17 cellular contexts compared by ENCODE assay signal in genomic region chr19:54473983-54474382, GRCh38. TPM values are rescaled to one million over a fixed set of nuclear protein-coding genes. Genes with fewer than 3 reads are reported as not detected.
DNase-seq lines count a peak whose midpoint lies in the region; TF ChIP-seq lines count a peak whose summit lies in the region.
"Had no signal": no experiment of that assay in that cellular context is flagged by ENCODE, and none has a peak within 500 bp of the region (broad histone marks: within the 10 kb centered on the region; RNA-seq: fewer than 3 reads in every experiment).

No MANE protein-coding gene starts in this region.

- peak overlapping the region; percentile 60 for H3K27ac ChIP-seq in duodenal mucosa (ENCODE audit: low read depth, low read length)
- H3K27ac ChIP-seq in mucosa of rectum (ENCODE audit: low read depth in 2 of 2, low read length in 2 of 2), result peak overlapping the region; percentile 89 to 96
- peak overlapping the region; percentile 73 to 96 (median 88) for H3K27ac ChIP-seq in tibial nerve

- peak overlapping the region; percentile 63 to 74 for H3K9ac ChIP-seq in duodenal mucosa (ENCODE audit: low read depth in 1 of 2, low read length in 2 of 2)
- peak overlapping the region; percentile 76 to 87 for H3K9ac ChIP-seq in mucosa of rectum (ENCODE audit: low read depth in 1 of 2, low read length in 2 of 2)

- TF ChIP-seq POLR2A in tibial nerve (IDR thresholded peaks at IDR 0.05), result no peak

- H3K36me3 ChIP-seq in duodenal mucosa (ENCODE audit: control insufficient read depth in 1 of 2, insufficient read depth in 2 of 2, low read length in 2 of 2) (no peaks in the 10 kb centered on the region), mucosa of rectum (ENCODE audit: control insufficient read depth in 2 of 2, insufficient read depth in 2 of 2, low read length in 2 of 2) (peaks cover 0 to 4% of the 10 kb centered on the region in 2 donors), tibial nerve (no peaks in the 10 kb centered on the region)
- H3K36me3 ChIP-seq: brain microvascular endothelial cell had no signal

- TF ChIP-seq EP300 in tibial nerve (IDR thresholded peaks at IDR 0.05), result no peak

- H3K4me3 ChIP-seq in duodenal mucosa (ENCODE audit: low read depth in 1 of 2, low read length in 2 of 2) (peak overlapping the region; percentile 61 to 72), mucosa of rectum (ENCODE audit: low read length in 2 of 2) (peak overlapping the region; percentile 65 to 83), tibial nerve (no peak overlapping the region)

- H3K9me3 ChIP-seq in duodenal mucosa (ENCODE audit: control insufficient read depth in 1 of 2, low read length in 2 of 2), result no peaks in the 10 kb centered on the region
- no peaks in the 10 kb centered on the region for H3K9me3 ChIP-seq in mucosa of rectum (ENCODE audit: control insufficient read depth in 2 of 2, low read length in 2 of 2)
- H3K9me3 ChIP-seq in tibial nerve, result no peaks in the 10 kb centered on the region

- TF ChIP-seq CTCF in tibial nerve (IDR thresholded peaks at IDR 0.05), result no peak

- no peaks in the 10 kb centered on the region for H3K27me3 ChIP-seq in duodenal mucosa (ENCODE audit: control insufficient read depth in 1 of 2, insufficient read depth in 2 of 2, low read length in 2 of 2)
- peaks cover 0 to 5% of the 10 kb centered on the region in 2 donors for H3K27me3 ChIP-seq in mucosa of rectum (ENCODE audit: control insufficient read depth in 2 of 2, insufficient read depth in 2 of 2, low read length in 2 of 2)
- peaks cover 0 to 15% of the 10 kb centered on the region in 2 donors for H3K27me3 ChIP-seq in tibial nerve
- H3K27me3 ChIP-seq: brain microvascular endothelial cell had no signal

- H3K4me1 ChIP-seq in duodenal mucosa (ENCODE audit: control insufficient read depth in 1 of 2, insufficient read depth in 2 of 2, low read length in 2 of 2) (peaks cover 24 to 39% of the 10 kb centered on the region in 2 donors), mucosa of rectum (ENCODE audit: control insufficient read depth in 2 of 2, insufficient read depth in 2 of 2, low read length in 2 of 2) (peaks cover 22 to 28% of the 10 kb centered on the region in 2 donors), tibial nerve (peaks cover 0 to 39% (median 23%) of the 10 kb centered on the region in 4 donors)

- in situ Hi-C loops in ACHN (cut with HindIII; ENCODE audit: low pct_ligation_motif_present, low pct_unique_long_range_greater_than_20kb, low sequenced_read_pairs), result no loop called here

- DNase-seq in NCI-H526 (lab: John Stamatoyannopoulos, UW), result peak; percentile 44 to 75
- no peak for DNase-seq in tibial nerve (ENCODE audit: low spot score in 2 of 2)
- DNase-seq in germinal center (ENCODE audit: low spot score), result no peak
- no peak for DNase-seq in Kasumi-1 (lab: John Stamatoyannopoulos, UW)
- DNase-seq in ACHN, result no peak
- DNase-seq: activated gamma-delta T cell treated with Interleukin-2 at 50 U/mL for 16 hours; brain microvascular endothelial cell; CD4-positive, alpha-beta memory T cell; GDM1; hippocampal formation; NCI-H1092 treated with DMSO at 0.1 percent for 48 hours; NCI-H2227 treated with DMSO at 0.1 percent for 48 hours; nucleus accumbens had no signal

- WGBS in tibial nerve, 2 donors, result 67 to 82% methylated on average over 6 of the region's 6 CpGs

RNA-seq across cellular contexts. Expression of gene CDC42EP5, which starts 0.9 kb away (rescaled TPM):
- 10 to 100 TPM; 38.9 to 62.2 (median 50.2) TPM for total RNA-seq in tibial nerve
- total RNA-seq: CD4-positive, alpha-beta memory T cell had no signal

RNA-seq across cellular contexts. Expression of gene LENG9, which starts 10.4 kb away (rescaled TPM):
- 10 to 100 TPM in 1 of 4 donors, 1 to 10 TPM in 3; 5.9 to 10.3 (median 9.4) TPM for total RNA-seq in tibial nerve

RNA-seq across cellular contexts. Expression of gene LENG8, which starts 25.0 kb away (rescaled TPM):
- 100 to 1,000 TPM; 189 to 389 (median 285) TPM for total RNA-seq in tibial nerve

RNA-seq across cellular contexts. Expression of gene LAIR2, which starts 28.6 kb away (rescaled TPM):
- not detected for total RNA-seq in tibial nerve
- total RNA-seq: endodermal cell, lower leg skin had no signal

RNA-seq across cellular contexts. Expression of gene TTYH1, which starts 58.7 kb away (rescaled TPM):
- 10 to 100 TPM; 21.0 to 50.0 (median 34.9) TPM for total RNA-seq in tibial nerve
- total RNA-seq: CD4-positive, alpha-beta memory T cell had no signal

Comparison
In these comparisons a context has a peak if more than half of its experiments do, and no peak if none do; other contexts are left out.
1. DNase-seq: peak in NCI-H526 (2 of 2); none in tibial nerve (0 of 2), germinal center (single experiment), Kasumi-1 (0 of 2) and ACHN (single experiment).
2. H3K4me3 ChIP-seq: peak in duodenal mucosa (2 of 2) and mucosa of rectum (2 of 2); none in tibial nerve (0 of 4).
3. Peak in every context shown above with its lines, with median percentiles within 50 percentile points of each other: H3K27ac ChIP-seq.